8 cellular contexts compared by ENCODE assay signal in the genomic region with DNA sequence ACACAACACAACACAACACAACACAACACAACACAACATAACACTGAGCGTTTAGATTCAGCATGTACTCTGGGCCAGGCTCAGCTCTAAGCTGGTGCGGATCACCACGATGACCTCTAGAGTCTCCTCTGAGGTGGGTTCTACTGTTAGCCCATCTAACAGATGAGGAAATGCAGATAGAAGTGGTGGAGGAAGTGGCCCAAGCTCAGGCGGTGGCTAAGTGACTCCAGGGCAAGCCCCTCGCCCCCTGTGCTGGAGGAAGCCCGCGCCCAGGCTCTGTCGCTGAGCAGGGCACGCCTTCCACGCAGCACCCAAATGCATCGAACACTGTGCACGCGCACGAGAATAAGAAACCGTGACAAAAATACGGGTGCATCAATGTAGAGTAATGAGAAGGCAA. TPM values are rescaled to one million over a fixed set of nuclear protein-coding genes. Genes with fewer than 3 reads are reported as not detected.
DNase-seq lines count a peak whose midpoint lies in the region; ATAC-seq and TF ChIP-seq lines count a peak whose summit lies in the region.

No MANE protein-coding gene starts in this region.

- H3K4me3 Mint-ChIP-seq in T-helper 1 cell treated with Interleukin-12 subunit alpha and Interleukin-12 subunit beta and Interleukin-4 antibody, amounts not matched to agents 30 μg/mL and 1 μg/mL, for 36 hours = peak overlapping the region; percentile 19
- H3K4me3 Mint-ChIP-seq in endodermal cell = peak overlapping the region; percentile 43

- H3K9ac ChIP-seq in endodermal cell (ENCODE audit: extremely low read depth, low read length, poor library complexity, severe bottlenecking) = no peak overlapping the region

- no peaks in the 10 kb centered on the region for H3K36me3 Mint-ChIP-seq in T-helper 1 cell treated with Interleukin-12 subunit alpha and Interleukin-12 subunit beta and Interleukin-4 antibody, amounts not matched to agents 30 μg/mL and 1 μg/mL, for 36 hours (ENCODE audit: low read depth)
- no peaks in the 10 kb centered on the region for H3K36me3 Mint-ChIP-seq in endodermal cell (ENCODE audit: low read depth)

- H3K4me3 ChIP-seq in endodermal cell (ENCODE audit: low read length) (no peak overlapping the region), sigmoid colon (peak overlapping the region in 2 of 4 donors; percentile 53 to 56)

- H3K4me1 ChIP-seq in endodermal cell (ENCODE audit: control insufficient read depth, insufficient read depth, low read length) (peaks cover 4% of the 10 kb centered on the region), sigmoid colon (peaks cover 0 to 13% (median 8%) of the 10 kb centered on the region in 4 donors)

- WGBS in endodermal cell (ENCODE audit: insufficient coverage in 1 of 2, insufficient read length in 1 of 2), 2 experiments = 91 to 94% methylated on average over 15 to 16 of the region's 16 CpGs
- WGBS in sigmoid colon, 2 donors = 81 to 84% methylated on average over 16 of the region's 16 CpGs

- H3K27me3 Mint-ChIP-seq in T-helper 1 cell treated with Interleukin-12 subunit alpha and Interleukin-12 subunit beta and Interleukin-4 antibody, amounts not matched to agents 30 μg/mL and 1 μg/mL, for 36 hours (ENCODE audit: low read depth) = peaks cover 43% of the 10 kb centered on the region
- peaks cover 21% of the 10 kb centered on the region for H3K27me3 Mint-ChIP-seq in endodermal cell (ENCODE audit: insufficient read depth)

- H3K9me3 ChIP-seq in endodermal cell (ENCODE audit: control insufficient read depth, low read length) (no peaks in the 10 kb centered on the region), sigmoid colon (no peaks in the 10 kb centered on the region)

- no peaks in the 10 kb centered on the region for H3K9me3 Mint-ChIP-seq in T-helper 1 cell treated with Interleukin-12 subunit alpha and Interleukin-12 subunit beta and Interleukin-4 antibody, amounts not matched to agents 30 μg/mL and 1 μg/mL, for 36 hours
- H3K9me3 Mint-ChIP-seq in endodermal cell = no peaks in the 10 kb centered on the region

- TF ChIP-seq CTCF in endodermal cell (conservative IDR thresholded peaks at IDR 0.05) (no peak), sigmoid colon (IDR thresholded peaks at IDR 0.05) (no peak)

- no peak for TF ChIP-seq POLR2A in sigmoid colon (IDR thresholded peaks at IDR 0.05)

- no peak for ATAC-seq in GM18907 (IDR thresholded peaks at IDR 0.05; ENCODE audit: unreplicated experiment)

- no peaks in the 10 kb centered on the region for H3K27me3 ChIP-seq in endodermal cell (ENCODE audit: control insufficient read depth, insufficient read depth, low read length, poor library complexity, severe bottlenecking)
- no peaks in the 10 kb centered on the region for H3K27me3 ChIP-seq in sigmoid colon

- intact Hi-C loops in sigmoid colon (cut with DNase I) = no loop called here

- H3K36me3 ChIP-seq in endodermal cell (ENCODE audit: control insufficient read depth, insufficient read depth, low read length) = no peaks in the 10 kb centered on the region
- H3K36me3 ChIP-seq in sigmoid colon = no peaks in the 10 kb centered on the region

- H3K27ac Mint-ChIP-seq in T-helper 1 cell treated with Interleukin-12 subunit alpha and Interleukin-12 subunit beta and Interleukin-4 antibody, amounts not matched to agents 30 μg/mL and 1 μg/mL, for 36 hours = no peak overlapping the region
- H3K27ac Mint-ChIP-seq in endodermal cell = no peak overlapping the region

- peaks cover 11% of the 10 kb centered on the region for H3K4me1 Mint-ChIP-seq in T-helper 1 cell treated with Interleukin-12 subunit alpha and Interleukin-12 subunit beta and Interleukin-4 antibody, amounts not matched to agents 30 μg/mL and 1 μg/mL, for 36 hours (ENCODE audit: low read depth)
- peaks cover 20% of the 10 kb centered on the region for H3K4me1 Mint-ChIP-seq in endodermal cell

- no peak for TF ChIP-seq EP300 in sigmoid colon (IDR thresholded peaks at IDR 0.05)

- DNase-seq in T-helper 1 cell (no peak), MV-4-11 (lab: John Stamatoyannopoulos, UW) (peak; percentile 53), endodermal cell (no peak), sigmoid colon (peak; percentile 57), kidney tubule cell (ENCODE audit: low spot score) (no peak)
- DNase-seq in effector CD4-positive, alpha-beta T cell = no peak

- H3K27ac ChIP-seq in endodermal cell (ENCODE audit: low read depth, low read length) = no peak overlapping the region
- peak overlapping the region in 1 of 4 donors; percentile 49 for H3K27ac ChIP-seq in sigmoid colon

RNA-seq across cellular contexts. Expression of a gene that starts 45.3 kb away (rescaled TPM):
- 10 to 100 TPM; 14.1 to 15.3 TPM for total RNA-seq in endodermal cell
- polyA plus RNA-seq in endodermal cell (2013, experiment 1 of 2) = 25.6 TPM
- polyA plus RNA-seq in endodermal cell (2013, experiment 2 of 2) = 24.2 TPM
- total RNA-seq in sigmoid colon = 10 to 100 TPM; 17.7 to 35.0 (median 27.4) TPM
- polyA plus RNA-seq in sigmoid colon = 10 to 100 TPM; 12.9 to 14.8 (median 13.2) TPM

Comparison
In these comparisons a context has a peak if more than half of its experiments do, and no peak if none do; other contexts are left out.
1. DNase-seq: peak in MV-4-11 (single experiment) and sigmoid colon (single experiment); none in T-helper 1 cell (0 of 5), endodermal cell (single experiment), kidney tubule cell (single experiment) and effector CD4-positive, alpha-beta T cell (single experiment).